Comparison of ENCODE assay signal across 13 cellular contexts in the genomic region with DNA sequence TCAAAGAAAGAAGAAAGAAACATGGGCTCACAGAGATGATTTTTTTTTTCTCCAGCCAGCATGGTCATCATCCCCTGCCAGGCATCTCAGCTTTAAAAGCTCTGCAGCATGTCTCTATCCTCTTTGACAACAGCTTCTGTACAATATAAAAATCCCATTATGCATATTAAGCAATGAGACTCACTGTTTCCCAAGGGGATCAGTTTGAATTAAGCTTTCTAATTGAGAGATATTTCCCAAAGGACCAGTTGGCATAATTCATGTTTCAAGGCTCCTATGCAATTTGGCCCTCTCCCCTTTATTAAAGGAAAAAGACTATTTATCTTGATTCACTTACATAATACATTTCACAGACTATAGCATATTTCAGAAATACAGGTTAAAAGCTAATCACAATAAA.
"Had no signal": no experiment of that assay in that cellular context is flagged by ENCODE, and none has a peak within 500 bp of the region (broad histone marks: within the 10 kb centered on the region; RNA-seq: fewer than 3 reads in every experiment).

No MANE protein-coding gene starts in this region.

- H3K36me3 ChIP-seq: heart left ventricle, pancreas had no signal

- ATAC-seq: heart left ventricle, left colon, pancreas, right cardiac atrium had no signal

- H3K9me3 ChIP-seq: pancreas had no signal

- H3K4me3 ChIP-seq: heart left ventricle, pancreas, smooth muscle cell had no signal

- H3K27ac ChIP-seq: heart left ventricle, pancreas had no signal

- DNase-seq: effector CD4-positive, alpha-beta T cell; endodermal cell; heart left ventricle; hippocampal formation; left colon; mesendoderm; naive B cell; occipital lobe; pancreas; right cardiac atrium; stimulated activated CD4-positive, alpha-beta T cell treated with anti-CD3 and anti-CD28 coated beads, Interleukin-2, amount 100 ng/mL, for 48 hours; stimulated activated naive CD4-positive, alpha-beta T cell treated with Interleukin-2 at 50 U/mL for 16 hours had no signal
